ENCODE assay signal across 1 cellular context in genomic region chr17:76383645-76384221, GRCh38.
TF ChIP-seq lines count a peak whose summit lies in the region.

No MANE protein-coding gene starts in this region.

TF ChIP-seq in HEK293, 187 proteins besides CTCF, POLR2A, EP300 and RAD21 (continued from another document and continues in another):
- TF ChIP-seq ATF2 (tag by site-specific recombination; IDR thresholded peaks at IDR 0.05; ENCODE audit: low read depth) (no peak), ZNF292 (tag by site-specific recombination; IDR thresholded peaks at IDR 0.05; ENCODE audit: borderline replicate concordance, low read depth) (no peak), ZNF510 (tag by site-specific recombination; IDR thresholded peaks at IDR 0.05; ENCODE audit: insufficient replicate concordance) (no peak), ZNF707 (tag by site-specific recombination; IDR thresholded peaks at IDR 0.05) (no peak), ZNF133 (tag by site-specific recombination; IDR thresholded peaks at IDR 0.05) (no peak), ZNF561 (tag by site-specific recombination; IDR thresholded peaks at IDR 0.05; ENCODE audit: borderline replicate concordance) (no peak), ZNF350 (tag by site-specific recombination; IDR thresholded peaks at IDR 0.05) (no peak), ZFHX2 (tag by site-specific recombination; conservative IDR thresholded peaks at IDR 0.05) (peak; percentile 92), ZNF473 (tag by site-specific recombination; IDR thresholded peaks at IDR 0.05) (no peak), ZNF112 (tag by site-specific recombination; IDR thresholded peaks at IDR 0.05) (no peak), ZFP69B (tag by site-specific recombination; IDR thresholded peaks at IDR 0.05) (no peak), ZNF157 (tag by site-specific recombination; IDR thresholded peaks at IDR 0.05) (no peak), ZNF654 (tag by site-specific recombination; IDR thresholded peaks at IDR 0.05; ENCODE audit: low read depth) (no peak), ZNF518A (tag by site-specific recombination; conservative IDR thresholded peaks at IDR 0.05; ENCODE audit: low read depth) (no peak), HOXC10 (CRISPR knock-in tag; IDR thresholded peaks at IDR 0.05) (no peak), EGR2 (tag by site-specific recombination; IDR thresholded peaks at IDR 0.05; ENCODE audit: low read depth) (peak; percentile 80), ZNF416 (tag by site-specific recombination; IDR thresholded peaks at IDR 0.05) (no peak), HIC1 (tag by site-specific recombination; IDR thresholded peaks at IDR 0.05) (no peak), ZBTB7A (tag by site-specific recombination; IDR thresholded peaks at IDR 0.05; ENCODE audit: low read depth) (peak; percentile 80), PBX3 (CRISPR knock-in tag; IDR thresholded peaks at IDR 0.05) (no peak), ZNF391 (tag by site-specific recombination; IDR thresholded peaks at IDR 0.05; ENCODE audit: borderline replicate concordance, low read depth) (no peak), ZBTB26 (tag by site-specific recombination; optimal IDR thresholded peaks at IDR 0.05) (peak; percentile 55), SCRT1 (tag by site-specific recombination; IDR thresholded peaks at IDR 0.05; ENCODE audit: borderline replicate concordance) (no peak), REST (tag by site-specific recombination; IDR thresholded peaks at IDR 0.05) (peak; percentile 25; the same call in 1 of the 2 replicates), ZNF132 (tag by site-specific recombination; IDR thresholded peaks at IDR 0.05; ENCODE audit: borderline replicate concordance) (no peak), ZNF747 (tag by site-specific recombination; IDR thresholded peaks at IDR 0.05) (no peak)
- TF ChIP-seq, protein P1, sequence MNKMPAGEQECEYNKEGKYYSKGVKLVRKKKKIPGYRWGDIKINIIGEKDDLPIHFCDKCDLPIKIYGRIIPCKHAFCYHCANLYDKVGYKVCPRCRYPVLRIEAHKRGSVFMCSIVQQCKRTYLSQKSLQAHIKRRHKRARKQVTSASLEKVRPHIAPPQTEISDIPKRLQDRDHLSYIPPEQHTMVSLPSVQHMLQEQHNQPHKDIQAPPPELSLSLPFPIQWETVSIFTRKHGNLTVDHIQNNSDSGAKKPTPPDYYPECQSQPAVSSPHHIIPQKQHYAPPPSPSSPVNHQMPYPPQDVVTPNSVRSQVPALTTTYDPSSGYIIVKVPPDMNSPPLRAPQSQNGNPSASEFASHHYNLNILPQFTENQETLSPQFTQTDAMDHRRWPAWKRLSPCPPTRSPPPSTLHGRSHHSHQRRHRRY (tag by site-specific recombination; IDR thresholded peaks at IDR 0.05) = 0 out of 2 replicates have a peak, but pooled peaks have one; percentile 11
- TF ChIP-seq, protein P2, sequence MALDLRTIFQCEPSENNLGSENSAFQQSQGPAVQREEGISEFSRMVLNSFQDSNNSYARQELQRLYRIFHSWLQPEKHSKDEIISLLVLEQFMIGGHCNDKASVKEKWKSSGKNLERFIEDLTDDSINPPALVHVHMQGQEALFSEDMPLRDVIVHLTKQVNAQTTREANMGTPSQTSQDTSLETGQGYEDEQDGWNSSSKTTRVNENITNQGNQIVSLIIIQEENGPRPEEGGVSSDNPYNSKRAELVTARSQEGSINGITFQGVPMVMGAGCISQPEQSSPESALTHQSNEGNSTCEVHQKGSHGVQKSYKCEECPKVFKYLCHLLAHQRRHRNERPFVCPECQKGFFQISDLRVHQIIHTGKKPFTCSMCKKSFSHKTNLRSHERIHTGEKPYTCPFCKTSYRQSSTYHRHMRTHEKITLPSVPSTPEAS (tag by site-specific recombination; IDR thresholded peaks at IDR 0.05) = no peak
- TF ChIP-seq, protein P3, sequence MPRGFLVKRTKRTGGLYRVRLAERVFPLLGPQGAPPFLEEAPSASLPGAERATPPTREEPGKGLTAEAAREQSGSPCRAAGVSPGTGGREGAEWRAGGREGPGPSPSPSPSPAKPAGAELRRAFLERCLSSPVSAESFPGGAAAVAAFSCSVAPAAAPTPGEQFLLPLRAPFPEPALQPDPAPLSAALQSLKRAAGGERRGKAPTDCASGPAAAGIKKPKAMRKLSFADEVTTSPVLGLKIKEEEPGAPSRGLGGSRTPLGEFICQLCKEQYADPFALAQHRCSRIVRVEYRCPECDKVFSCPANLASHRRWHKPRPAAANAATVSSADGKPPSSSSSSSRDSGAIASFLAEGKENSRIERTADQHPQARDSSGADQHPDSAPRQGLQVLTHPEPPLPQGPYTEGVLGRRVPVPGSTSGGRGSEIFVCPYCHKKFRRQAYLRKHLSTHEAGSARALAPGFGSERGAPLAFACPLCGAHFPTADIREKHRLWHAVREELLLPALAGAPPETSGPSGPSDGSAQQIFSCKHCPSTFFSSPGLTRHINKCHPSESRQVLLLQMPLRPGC (tag by site-specific recombination; IDR thresholded peaks at IDR 0.05) = no peak
- TF ChIP-seq, protein P4, sequence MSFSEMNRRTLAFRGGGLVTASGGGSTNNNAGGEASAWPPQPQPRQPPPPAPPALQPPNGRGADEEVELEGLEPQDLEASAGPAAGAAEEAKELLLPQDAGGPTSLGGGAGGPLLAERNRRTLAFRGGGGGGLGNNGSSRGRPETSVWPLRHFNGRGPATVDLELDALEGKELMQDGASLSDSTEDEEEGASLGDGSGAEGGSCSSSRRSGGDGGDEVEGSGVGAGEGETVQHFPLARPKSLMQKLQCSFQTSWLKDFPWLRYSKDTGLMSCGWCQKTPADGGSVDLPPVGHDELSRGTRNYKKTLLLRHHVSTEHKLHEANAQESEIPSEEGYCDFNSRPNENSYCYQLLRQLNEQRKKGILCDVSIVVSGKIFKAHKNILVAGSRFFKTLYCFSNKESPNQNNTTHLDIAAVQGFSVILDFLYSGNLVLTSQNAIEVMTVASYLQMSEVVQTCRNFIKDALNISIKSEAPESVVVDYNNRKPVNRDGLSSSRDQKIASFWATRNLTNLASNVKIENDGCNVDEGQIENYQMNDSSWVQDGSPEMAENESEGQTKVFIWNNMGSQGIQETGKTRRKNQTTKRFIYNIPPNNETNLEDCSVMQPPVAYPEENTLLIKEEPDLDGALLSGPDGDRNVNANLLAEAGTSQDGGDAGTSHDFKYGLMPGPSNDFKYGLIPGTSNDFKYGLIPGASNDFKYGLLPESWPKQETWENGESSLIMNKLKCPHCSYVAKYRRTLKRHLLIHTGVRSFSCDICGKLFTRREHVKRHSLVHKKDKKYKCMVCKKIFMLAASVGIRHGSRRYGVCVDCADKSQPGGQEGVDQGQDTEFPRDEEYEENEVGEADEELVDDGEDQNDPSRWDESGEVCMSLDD (tag by site-specific recombination; IDR thresholded peaks at IDR 0.05) = peak; percentile 80; the same call in 1 of the 2 replicates
- TF ChIP-seq, protein P5, sequence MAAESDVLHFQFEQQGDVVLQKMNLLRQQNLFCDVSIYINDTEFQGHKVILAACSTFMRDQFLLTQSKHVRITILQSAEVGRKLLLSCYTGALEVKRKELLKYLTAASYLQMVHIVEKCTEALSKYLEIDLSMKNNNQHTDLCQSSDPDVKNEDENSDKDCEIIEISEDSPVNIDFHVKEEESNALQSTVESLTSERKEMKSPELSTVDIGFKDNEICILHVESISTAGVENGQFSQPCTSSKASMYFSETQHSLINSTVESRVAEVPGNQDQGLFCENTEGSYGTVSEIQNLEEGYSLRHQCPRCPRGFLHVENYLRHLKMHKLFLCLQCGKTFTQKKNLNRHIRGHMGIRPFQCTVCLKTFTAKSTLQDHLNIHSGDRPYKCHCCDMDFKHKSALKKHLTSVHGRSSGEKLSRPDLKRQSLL (tag by site-specific recombination; IDR thresholded peaks at IDR 0.05) = no peak
